17 cellular contexts compared by ENCODE assay signal in the genomic region with DNA sequence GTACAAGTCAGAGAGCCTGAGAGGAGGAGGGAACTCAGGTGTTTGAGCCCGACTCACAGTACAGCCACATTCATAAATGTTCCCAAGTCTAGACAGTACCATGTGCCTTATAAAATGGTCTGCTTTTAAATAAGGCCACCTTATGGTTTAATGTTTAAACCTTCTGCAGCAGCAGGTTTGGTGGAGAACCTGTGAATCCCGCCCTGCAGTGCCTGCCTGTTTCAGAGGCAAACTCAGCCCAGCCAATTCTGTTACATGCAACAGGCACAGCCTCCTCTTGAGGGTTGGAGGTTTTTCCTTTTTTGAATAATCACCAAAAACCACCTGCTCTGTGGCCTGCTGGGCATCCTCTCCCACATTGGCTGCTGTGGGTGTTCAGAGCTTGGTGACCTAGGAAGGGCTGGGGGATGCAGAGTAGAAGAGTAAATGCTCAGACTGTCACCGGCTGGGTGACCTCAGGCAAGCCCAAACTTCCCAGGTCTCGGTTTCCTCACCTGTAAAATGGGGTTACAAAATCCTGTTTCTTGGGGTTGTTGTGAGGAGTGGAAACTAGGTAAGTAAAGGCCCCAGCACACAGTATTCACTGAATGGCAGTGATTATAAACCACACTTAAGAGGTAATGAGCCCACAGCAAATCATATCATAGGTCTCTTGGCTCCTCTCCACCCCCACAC. TPM values are rescaled to one million over a fixed set of nuclear protein-coding genes. Genes with fewer than 3 reads are reported as not detected.
DNase-seq lines count a peak whose midpoint lies in the region; ATAC-seq, FAIRE-seq and TF ChIP-seq lines count a peak whose summit lies in the region.
"Had no signal": no experiment of that assay in that cellular context is flagged by ENCODE, and none has a peak within 500 bp of the region (broad histone marks: within the 10 kb centered on the region; RNA-seq: fewer than 3 reads in every experiment).

No MANE protein-coding gene starts in this region.

- DNase-seq in right cardiac atrium (no peak), cardiac septum (ENCODE audit: low spot score) (no peak), keratinocyte (ENCODE audit: low read depth, low spot score) (no peak), vagina (ENCODE audit: extremely low spot score in 2 of 2) (no peak), DMS 273 treated with DMSO at 0.1 percent for 48 hours (lab: John Stamatoyannopoulos, UW) (no peak), NCI-H69 (lab: John Stamatoyannopoulos, UW) (no peak), GM10248 (ENCODE audit: extremely low spot score) (no peak)
- DNase-seq: activated CD4-positive, alpha-beta T cell treated with anti-CD3 and anti-CD28 coated beads, Interleukin-2, amount 50 U/mL, for 1 hour; amygdala; CD4-positive, CD25-positive, alpha-beta regulatory T cell; cerebellar nuclear complex; DMS79; naive thymus-derived CD8-positive, alpha-beta T cell; stimulated activated CD4-positive, alpha-beta T cell treated with anti-CD3 and anti-CD28 coated beads, Interleukin-12 subunit alpha, Interleukin-12 subunit beta, amount 100 ng/mL, for 4 hours had no signal

- POLR2A ChIA-PET in GM10248 (lab: Yijun Ruan, JAX) = no interaction called here

- no peak for ATAC-seq in right cardiac atrium
- ATAC-seq: naive thymus-derived CD8-positive, alpha-beta T cell had no signal

- no peak for FAIRE-seq in keratinocyte (lab: Jason Lieb, UNC)

- no peak for TF ChIP-seq CTCF in keratinocyte (optimal IDR thresholded peaks at IDR 0.05 in 1 of 3, IDR thresholded peaks at IDR 0.05 in 1 of 3, conservative IDR thresholded peaks at IDR 0.05 in 1 of 3; ENCODE audit: extremely low read depth in 1 of 3, insufficient read depth in 2 of 3, low read length in 3 of 3)
- no peak for TF ChIP-seq CTCF in nephron (IDR thresholded peaks at IDR 0.05; ENCODE audit: unreplicated experiment in 3 of 3)
- TF ChIP-seq CTCF in vagina (IDR thresholded peaks at IDR 0.05) = no peak
- no peak for TF ChIP-seq CTCF in GM10248 (IDR thresholded peaks at IDR 0.05; ENCODE audit: control extremely low read depth, extremely low read depth, low read depth, missing control alignments)

- H4K20me1 ChIP-seq in keratinocyte (ENCODE audit: control insufficient read depth, extremely low read depth, insufficient read depth, low read length) = no peaks in the 10 kb centered on the region

- intact Hi-C loops in right cardiac atrium (cut with DNase I) = no loop called here
- intact Hi-C loops in cardiac septum (cut with DNase I) = no loop called here
- intact Hi-C loops in vagina (cut with DNase I) = no loop called here

- H3K9me3 Mint-ChIP-seq in nephron = no peaks in the 10 kb centered on the region
- H3K9me3 Mint-ChIP-seq: CD4-positive, CD25-positive, alpha-beta regulatory T cell; naive thymus-derived CD8-positive, alpha-beta T cell; type B pancreatic cell had no signal

- dilution Hi-C loops in keratinocyte (cut with MboI; ENCODE audit: extremely low pct_ligation_motif_present, low sequenced_read_pairs) = no loop called here

- no peak overlapping the region for H2AFZ ChIP-seq in keratinocyte (ENCODE audit: control insufficient read depth, low read length)

- H3K4me2 ChIP-seq in keratinocyte (ENCODE audit: control insufficient read depth, extremely low read depth, insufficient read depth, low read depth, low read length) = peak overlapping the region; percentile 25

- 82% methylated on average over 4 of the region's 4 CpGs for WGBS in right cardiac atrium

- no peak overlapping the region for H3K9ac ChIP-seq in keratinocyte (ENCODE audit: control insufficient read depth, extremely low read depth, insufficient read depth, low read length)

- H3K27me3 ChIP-seq in right cardiac atrium (ENCODE audit: control insufficient read depth, insufficient read depth) (no peaks in the 10 kb centered on the region), keratinocyte (ENCODE audit: control insufficient read depth, extremely low read depth, insufficient read depth, low read length) (no peaks in the 10 kb centered on the region), vagina (no peaks in the 10 kb centered on the region)

- H3K27ac ChIP-seq in right cardiac atrium (ENCODE audit: low read length) = peak overlapping the region; percentile 59
- H3K27ac ChIP-seq in keratinocyte (ENCODE audit: control insufficient read depth, insufficient read depth, low read length) = no peak overlapping the region
- peak overlapping the region; percentile 5 for H3K27ac ChIP-seq in vagina

- peaks cover 49% of the 10 kb centered on the region for H3K79me2 ChIP-seq in keratinocyte (ENCODE audit: control insufficient read depth, insufficient read depth, low read length)

- H3K36me3 ChIP-seq in keratinocyte (ENCODE audit: control insufficient read depth in 2 of 2, extremely low read depth in 1 of 2, insufficient read depth in 2 of 2, low read length in 2 of 2) (no peaks in the 10 kb centered on the region), vagina (no peaks in the 10 kb centered on the region)

- CTCF ChIA-PET in GM10248 (lab: Yijun Ruan, JAX) = no interaction called here

- no peak for TF ChIP-seq POLR2A in vagina (IDR thresholded peaks at IDR 0.05)

- H3K4me1 ChIP-seq in right cardiac atrium (ENCODE audit: control insufficient read depth, insufficient read depth, low read length) (peaks cover 51% of the 10 kb centered on the region), keratinocyte (ENCODE audit: control insufficient read depth, extremely low read depth, insufficient read depth, low read length) (peaks cover 88% of the 10 kb centered on the region), vagina (peaks cover 97% of the 10 kb centered on the region)

- no peaks in the 10 kb centered on the region for H3K36me3 Mint-ChIP-seq in nephron (ENCODE audit: low read depth)
- H3K36me3 Mint-ChIP-seq: CD4-positive, CD25-positive, alpha-beta regulatory T cell; naive thymus-derived CD8-positive, alpha-beta T cell; type B pancreatic cell had no signal

- peaks cover 85% of the 10 kb centered on the region for H3K4me1 Mint-ChIP-seq in nephron
- H3K4me1 Mint-ChIP-seq: CD4-positive, CD25-positive, alpha-beta regulatory T cell had no signal

- H3K27me3 Mint-ChIP-seq in nephron (ENCODE audit: low read depth) = peaks cover under 1% of the 10 kb centered on the region
- H3K27me3 Mint-ChIP-seq: progenitor cell of endocrine pancreas, type B pancreatic cell had no signal

- no peaks in the 10 kb centered on the region for H3K9me3 ChIP-seq in right cardiac atrium (ENCODE audit: control insufficient read depth, low read length)
- no peaks in the 10 kb centered on the region for H3K9me3 ChIP-seq in keratinocyte (ENCODE audit: control insufficient read depth, low read depth, low read length)
- H3K9me3 ChIP-seq in vagina = no peaks in the 10 kb centered on the region

- H3K27ac Mint-ChIP-seq in nephron = peak overlapping the region; percentile 92 to 95 (median 94)
- H3K27ac Mint-ChIP-seq: CD4-positive, CD25-positive, alpha-beta regulatory T cell; naive thymus-derived CD8-positive, alpha-beta T cell; progenitor cell of endocrine pancreas; type B pancreatic cell had no signal

- no peak overlapping the region for H3K4me3 ChIP-seq in right cardiac atrium (ENCODE audit: low read length)
- no peak overlapping the region for H3K4me3 ChIP-seq in keratinocyte (ENCODE audit: control insufficient read depth in 2 of 3, extremely low read depth in 1 of 3, insufficient read depth in 2 of 3, low read depth in 1 of 3, low read length in 3 of 3)
- H3K4me3 ChIP-seq in vagina = no peak overlapping the region

- no peaks in the 10 kb centered on the region for H3K9me1 ChIP-seq in keratinocyte (ENCODE audit: control insufficient read depth, extremely low read depth, insufficient read depth, low read length)

- H3K4me3 Mint-ChIP-seq in nephron = no peak overlapping the region
- H3K4me3 Mint-ChIP-seq: CD4-positive, CD25-positive, alpha-beta regulatory T cell; naive thymus-derived CD8-positive, alpha-beta T cell; type B pancreatic cell had no signal

RNA-seq across cellular contexts. Expression of gene NUAK1, which starts 28.0 kb away (rescaled TPM):
- total RNA-seq in right cardiac atrium (10 to 100 TPM; 20.1 to 30.2 (median 23.7) TPM), cardiac septum (66.8 TPM), vagina (22.8 TPM)
- polyA plus RNA-seq in right cardiac atrium (10.0 TPM), keratinocyte (11.7 to 31.0 TPM (median 12.3 TPM) in 3 replicates)
- polyA plus RNA-seq in keratinocyte (2011; ENCODE audit: low read depth) = 2.4 TPM
- polyA plus RNA-seq in keratinocyte (2011; cell fraction: cytosol; rRNA removed) = 14.8 and 15.2 TPM in 2 replicates
- polyA plus RNA-seq in keratinocyte (2011; cell fraction: nucleus; rRNA removed) = 22.7 and 25.6 TPM in 2 replicates
- 4.1 and 19.0 TPM in 2 replicates for polyA plus RNA-seq in keratinocyte (2012; ENCODE audit: low replicate concordance)
- polyA minus RNA-seq in keratinocyte = 22.1 to 35.4 TPM (median 28.4 TPM) in 3 replicates
- polyA minus RNA-seq in keratinocyte (2011; cell fraction: cytosol; rRNA and poly(A)+ RNA removed) = 40.9 TPM
- polyA minus RNA-seq in keratinocyte (2011; cell fraction: nucleus; rRNA and poly(A)+ RNA removed) = 17.3 and 42.0 TPM in 2 replicates
- total RNA-seq: CD4-positive, CD25-positive, alpha-beta regulatory T cell; naive thymus-derived CD8-positive, alpha-beta T cell had no signal
- polyA plus RNA-seq: CD4-positive, CD25-positive, alpha-beta regulatory T cell had no signal
